ENCODE assay signal across 10 cellular contexts in the genomic region with DNA sequence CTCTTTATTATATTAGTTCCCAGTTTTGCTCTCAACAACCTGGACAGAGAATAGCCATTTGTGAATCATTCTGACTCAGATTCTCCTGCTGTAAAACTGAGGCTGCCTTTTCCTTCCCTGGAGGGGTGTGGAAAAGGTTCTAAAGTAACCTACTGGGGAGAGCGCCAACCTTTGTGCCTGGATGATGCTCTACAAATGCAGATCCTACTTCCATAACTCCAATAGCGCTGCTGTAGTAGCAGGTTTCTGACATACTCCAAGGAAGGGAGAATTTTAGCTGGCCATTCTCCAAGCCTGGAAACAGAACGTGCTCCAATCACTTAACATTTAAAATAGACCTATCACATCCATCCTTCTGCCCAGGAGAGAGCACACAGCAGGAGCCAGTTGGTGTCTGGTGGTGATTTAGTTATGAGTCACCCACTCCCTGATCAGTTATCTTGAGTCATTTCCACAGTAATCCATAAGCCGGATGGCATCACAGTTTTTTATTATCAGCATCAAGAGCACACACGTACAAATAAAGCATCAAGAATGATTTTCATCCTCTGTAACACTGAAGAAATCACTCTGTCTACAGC. TPM values are rescaled to one million over a fixed set of nuclear protein-coding genes. Genes with fewer than 3 reads are reported as not detected.
DNase-seq lines count a peak whose midpoint lies in the region; ATAC-seq and TF ChIP-seq lines count a peak whose summit lies in the region.
"Had no signal": no experiment of that assay in that cellular context is flagged by ENCODE, and none has a peak within 500 bp of the region (broad histone marks: within the 10 kb centered on the region; RNA-seq: fewer than 3 reads in every experiment).

No MANE protein-coding gene starts in this region.

- ATAC-seq in left lung: peak; percentile 36

- H3K4me3 ChIP-seq in BE2C (ENCODE audit: low read depth, low read length): peak overlapping the region; percentile 3; the same call in 1 of the 2 replicates
- H3K4me3 ChIP-seq in adipocyte (ENCODE audit: low read length): no peak overlapping the region
- no peak overlapping the region for H3K4me3 ChIP-seq in left lung
- no peak overlapping the region for H3K4me3 ChIP-seq in H7 (ENCODE audit: insufficient read depth, low read depth, low read length)

- H3K27me3 ChIP-seq in BE2C (no peaks in the 10 kb centered on the region), adipocyte (replicated peaks; ENCODE audit: control insufficient read depth, insufficient read depth, low read length) (no peaks in the 10 kb centered on the region), left lung (no peaks in the 10 kb centered on the region), H7 (ENCODE audit: control insufficient read depth, insufficient read depth, low read length) (no peaks in the 10 kb centered on the region)

- TF ChIP-seq CTCF in BE2C (IDR thresholded peaks at IDR 0.05; ENCODE audit: low read depth, low read length) (no peak), left lung (IDR thresholded peaks at IDR 0.05) (no peak)

- H3K27ac ChIP-seq in left lung: no peak overlapping the region

- H3K4me1 ChIP-seq in BE2C (peaks cover 16% of the 10 kb centered on the region), adipocyte (ENCODE audit: control insufficient read depth, insufficient read depth, low read length) (peaks cover 15% of the 10 kb centered on the region), left lung (no peaks in the 10 kb centered on the region)

- no peaks in the 10 kb centered on the region for H3K36me3 ChIP-seq in BE2C
- H3K36me3 ChIP-seq in adipocyte (ENCODE audit: control insufficient read depth, insufficient read depth, low read length, severe bottlenecking): no peaks in the 10 kb centered on the region
- H3K36me3 ChIP-seq in left lung: no peaks in the 10 kb centered on the region
- H3K36me3 ChIP-seq in H7 (replicated peaks; ENCODE audit: control insufficient read depth, insufficient read depth, low read length): no peaks in the 10 kb centered on the region

- H3K9me3 ChIP-seq in BE2C: no peaks in the 10 kb centered on the region
- no peaks in the 10 kb centered on the region for H3K9me3 ChIP-seq in adipocyte (ENCODE audit: control insufficient read depth, low read length)
- no peaks in the 10 kb centered on the region for H3K9me3 ChIP-seq in left lung

- peak; percentile 76 for DNase-seq in BE2C
- DNase-seq in HS-5 (ENCODE audit: low read depth): peak; percentile 97
- peak; percentile 67 for DNase-seq in adipocyte (ENCODE audit: low read depth)
- no peak for DNase-seq in left lung
- DNase-seq in H7: no peak
- no peak for DNase-seq in germinal center (ENCODE audit: low spot score)
- no peak for DNase-seq in iPS-NIHi7 (ENCODE audit: extremely low spot score)
- no peak for DNase-seq in NCI-H2196 treated with DMSO at 0.1 percent for 48 hours (lab: John Stamatoyannopoulos, UW; ENCODE audit: unreplicated experiment)
- DNase-seq: activated CD4-positive, alpha-beta T cell treated with anti-CD3 and anti-CD28 coated beads, Interleukin-2, amount 50 U/mL, for 1 hour; naive B cell had no signal

- intact Hi-C loops in left lung (cut with DNase I): loop anchor here in 1 of 2 donors (10.0 kb wide), 1 partner anchor 1237 kb away; no protein-coding TSS in a partner anchor

- no peak overlapping the region for H3K9ac ChIP-seq in adipocyte (ENCODE audit: low read length)

RNA-seq across cellular contexts. Expression of a gene that starts 38.3 kb away (rescaled TPM):
- polyA plus RNA-seq in BE2C (2012; ENCODE audit: insufficient read depth, insufficient read length, low read depth): 10.1 TPM
- under 1 TPM; 0.05 to 0.70 TPM for total RNA-seq in left lung
- total RNA-seq in H7 (2014; rRNA removed; shearing (Covaris generic)): 0.07 and 0.15 TPM in 2 replicates

Comparison
In these comparisons a context has a peak if more than half of its experiments do, and no peak if none do; other contexts are left out.
1. DNase-seq: peak in BE2C (single experiment), HS-5 (single experiment) and adipocyte (single experiment); none in left lung (0 of 2), H7 (single experiment), germinal center (single experiment), iPS-NIHi7 (single experiment) and NCI-H2196 treated with DMSO at 0.1 percent for 48 hours (single experiment).